ENCODE assay signal across 1 cellular context in the genomic region with DNA sequence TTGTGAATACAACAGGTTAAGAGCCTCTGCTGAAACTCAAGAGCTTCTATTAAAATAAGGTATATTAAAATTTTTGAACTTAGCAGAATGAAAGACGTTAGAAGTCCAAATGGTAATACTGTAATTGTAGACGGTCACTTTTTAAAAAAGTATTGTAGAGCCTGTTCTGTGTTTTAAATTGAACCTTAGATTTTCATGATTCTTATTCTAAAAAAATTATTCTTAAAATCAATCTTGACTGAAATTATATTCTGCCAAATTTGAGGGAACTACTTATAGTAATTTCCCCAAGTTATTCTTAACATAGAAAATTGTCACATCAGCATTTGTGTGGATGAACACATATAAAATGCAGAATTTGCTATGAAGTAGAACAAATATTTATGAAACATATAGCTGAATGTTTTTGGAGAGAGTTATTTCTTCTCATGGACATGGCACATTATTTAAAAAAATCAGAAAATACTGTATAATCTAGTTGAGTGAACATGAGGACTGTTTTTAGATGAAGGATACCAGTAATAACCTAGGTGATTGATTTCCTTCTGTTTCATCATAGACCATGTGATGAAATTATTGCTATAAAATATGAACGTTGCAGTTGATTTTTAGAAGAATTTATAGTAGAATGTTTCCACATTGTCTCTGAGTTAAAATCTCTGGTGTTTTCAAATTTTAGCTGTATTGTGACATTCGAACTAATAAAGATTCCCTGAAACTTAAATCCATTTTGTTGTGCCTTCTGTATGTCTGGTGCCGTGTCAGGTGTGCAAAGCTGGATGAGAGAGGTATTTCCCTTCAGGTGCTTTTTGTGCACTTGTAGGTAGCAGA.
TF ChIP-seq lines count a peak whose summit lies in the region.

No MANE protein-coding gene starts in this region.

TF ChIP-seq in SK-N-SH treated with all-trans-retinoic acid at 6 μM for 48 hours, 23 proteins besides CTCF, POLR2A, EP300 and RAD21 (continued from another document):
- TF ChIP-seq ARNTL (CRISPR knock-in tag; IDR thresholded peaks at IDR 0.05; ENCODE audit: borderline replicate concordance, low read depth): no peak
- TF ChIP-seq POU6F1 (CRISPR knock-in tag; IDR thresholded peaks at IDR 0.05; ENCODE audit: borderline replicate concordance, low read depth): no peak
